In genomic region chr10:79049931-79050895, GRCh38 we compare ENCODE assay signal across 11 cellular contexts. TPM values are rescaled to one million over a fixed set of nuclear protein-coding genes. Genes with fewer than 3 reads are reported as not detected.
A peak's percentile ranks its signal among the peaks of the same experiment; 100 is the strongest.
DNase-seq lines count a peak whose midpoint lies in the region; ATAC-seq and TF ChIP-seq lines count a peak whose summit lies in the region.
"Had no signal": no experiment of that assay in that cellular context is flagged by ENCODE, and none has a peak within 500 bp of the region (broad histone marks: within the 10 kb centered on the region; RNA-seq: fewer than 3 reads in every experiment).

No MANE protein-coding gene starts in this region.

- intact Hi-C loops in CD4-positive, alpha-beta memory T cell (cut with micrococcal nuclease), result no loop called here

- no peaks in the 10 kb centered on the region for H3K9me2 ChIP-seq in Loucy (replicated peaks; ENCODE audit: low read depth, low read length)

- no peak overlapping the region for H3K4me3 ChIP-seq in CD4-positive, alpha-beta memory T cell (ENCODE audit: low read length in 2 of 2)
- H3K4me3 ChIP-seq in Loucy (ENCODE audit: low read length, poor library complexity, severe bottlenecking), result no peak overlapping the region
- no peak overlapping the region for H3K4me3 ChIP-seq in osteoblast (ENCODE audit: insufficient read depth, low read length)
- H3K4me3 ChIP-seq: SJSA1 had no signal

- H3K4me2 ChIP-seq in Loucy (ENCODE audit: low read depth, low read length, poor library complexity, severe bottlenecking), result peak overlapping the region; percentile 9
- peak overlapping the region; percentile 3 for H3K4me2 ChIP-seq in osteoblast (ENCODE audit: insufficient read depth, low read length)

- peak overlapping the region; percentile 80 to 92 (median 85) for H3K27ac Mint-ChIP-seq in CD4-positive, alpha-beta memory T cell
- no peak overlapping the region for H3K27ac Mint-ChIP-seq in central memory CD8-positive, alpha-beta T cell (ENCODE audit: low read depth)

- no peak for DNase-seq in CD4-positive, alpha-beta memory T cell
- DNase-seq in central memory CD8-positive, alpha-beta T cell (ENCODE audit: low spot score in 2 of 2), result no peak
- DNase-seq in osteoblast (ENCODE audit: insufficient read length, low spot score, missing footprints) (peak; percentile 80), dedifferentiated amniotic fluid mesenchymal stem cell (ENCODE audit: extremely low spot score) (no peak), NCI-H82 treated with DMSO at 0.1 percent for 48 hours (lab: John Stamatoyannopoulos, UW; ENCODE audit: unreplicated experiment) (no peak)
- DNase-seq: effector CD8-positive, alpha-beta T cell; NCI-H2227 treated with DMSO at 0.1 percent for 48 hours had no signal

- H3K27me3 ChIP-seq in CD4-positive, alpha-beta memory T cell (ENCODE audit: insufficient read depth, low read length), result no peaks in the 10 kb centered on the region
- no peaks in the 10 kb centered on the region for H3K27me3 ChIP-seq in Loucy (ENCODE audit: insufficient read depth, low read length, poor library complexity, severe bottlenecking)
- no peaks in the 10 kb centered on the region for H3K27me3 ChIP-seq in osteoblast (ENCODE audit: insufficient read depth, low read length)
- H3K27me3 ChIP-seq: SJSA1 had no signal

- no peak for ATAC-seq in central memory CD8-positive, alpha-beta T cell (replicated peaks; ENCODE audit: extremely low read depth, poor library complexity, severe bottlenecking)
- ATAC-seq in GM18868 (IDR thresholded peaks at IDR 0.05; ENCODE audit: unreplicated experiment) (no peak), HG02973 (IDR thresholded peaks at IDR 0.05; ENCODE audit: unreplicated experiment) (no peak)

- H2AFZ ChIP-seq in Loucy (ENCODE audit: low read length) (no peak overlapping the region), osteoblast (ENCODE audit: low read length) (no peak overlapping the region)

- peaks cover 57% of the 10 kb centered on the region for H3K4me1 ChIP-seq in CD4-positive, alpha-beta memory T cell (ENCODE audit: insufficient read depth, low read length)
- peaks cover 77% of the 10 kb centered on the region for H3K4me1 ChIP-seq in Loucy (ENCODE audit: insufficient read depth, low read length, poor library complexity, severe bottlenecking)
- H3K4me1 ChIP-seq in osteoblast (ENCODE audit: insufficient read depth, low read length), result peaks cover 15% of the 10 kb centered on the region

- no peaks in the 10 kb centered on the region for H3K36me3 Mint-ChIP-seq in CD4-positive, alpha-beta memory T cell
- H3K36me3 Mint-ChIP-seq in central memory CD8-positive, alpha-beta T cell (ENCODE audit: insufficient read depth), result peaks cover 3% of the 10 kb centered on the region

- no peaks in the 10 kb centered on the region for H3K9me3 ChIP-seq in CD4-positive, alpha-beta memory T cell (ENCODE audit: control insufficient read depth in 1 of 2, low read length in 2 of 2)
- H3K9me3 ChIP-seq in Loucy (ENCODE audit: insufficient read depth, low read depth, low read length), result no peaks in the 10 kb centered on the region
- no peaks in the 10 kb centered on the region for H3K9me3 ChIP-seq in osteoblast (ENCODE audit: low read depth, low read length)
- H3K9me3 ChIP-seq: SJSA1 had no signal

- H3K4me1 Mint-ChIP-seq in CD4-positive, alpha-beta memory T cell, result peaks cover 28 to 74% (median 48%) of the 10 kb centered on the region in 4 donors
- peaks cover 20% of the 10 kb centered on the region for H3K4me1 Mint-ChIP-seq in central memory CD8-positive, alpha-beta T cell

- H3K27ac ChIP-seq in CD4-positive, alpha-beta memory T cell (ENCODE audit: low read depth, low read length), result no peak overlapping the region
- no peak overlapping the region for H3K27ac ChIP-seq in osteoblast (ENCODE audit: low read depth, low read length)
- H3K27ac ChIP-seq: SJSA1 had no signal

- no peaks in the 10 kb centered on the region for H3K36me3 ChIP-seq in CD4-positive, alpha-beta memory T cell (ENCODE audit: insufficient read depth, low read length)
- no peaks in the 10 kb centered on the region for H3K36me3 ChIP-seq in Loucy (ENCODE audit: insufficient read depth, low read length)
- H3K36me3 ChIP-seq in osteoblast (ENCODE audit: insufficient read depth, low read length), result no peaks in the 10 kb centered on the region
- H3K36me3 ChIP-seq: SJSA1 had no signal

- peak overlapping the region in 7 of 8 donors; percentile 13 to 96 (median 31) for H3K4me3 Mint-ChIP-seq in CD4-positive, alpha-beta memory T cell
- peak overlapping the region; percentile 20 for H3K4me3 Mint-ChIP-seq in central memory CD8-positive, alpha-beta T cell

- CTCF ChIA-PET in CD4-positive, alpha-beta memory T cell (lab: Charles Lee; ENCODE audit: partially characterized antibody), result interaction anchor here (1.1 kb wide), 1 partner anchor 1004 kb away, joined by 3 read pairs; no protein-coding TSS in a partner anchor

- H3K79me2 ChIP-seq in Loucy (ENCODE audit: insufficient read depth, low read length) (no peaks in the 10 kb centered on the region), osteoblast (ENCODE audit: insufficient read depth, low read length) (no peaks in the 10 kb centered on the region)

- no peaks in the 10 kb centered on the region for H4K20me1 ChIP-seq in Loucy (ENCODE audit: insufficient read depth, low read length, poor library complexity, severe bottlenecking)
- H4K20me1 ChIP-seq in osteoblast (ENCODE audit: insufficient read depth, low read length), result no peaks in the 10 kb centered on the region

- peak; percentile 28; the same call in 1 of the 2 replicates for TF ChIP-seq CTCF in Loucy (conservative IDR thresholded peaks at IDR 0.05; ENCODE audit: low read length)
- no peak for TF ChIP-seq CTCF in osteoblast (IDR thresholded peaks at IDR 0.05; ENCODE audit: extremely low read depth, low read depth, low read length)

- H3K27me3 Mint-ChIP-seq in CD4-positive, alpha-beta memory T cell, result no peaks in the 10 kb centered on the region
- H3K27me3 Mint-ChIP-seq in central memory CD8-positive, alpha-beta T cell, result no peaks in the 10 kb centered on the region

- H3K9me3 Mint-ChIP-seq in CD4-positive, alpha-beta memory T cell, result no peaks in the 10 kb centered on the region
- no peaks in the 10 kb centered on the region for H3K9me3 Mint-ChIP-seq in central memory CD8-positive, alpha-beta T cell

- H3F3A ChIP-seq in Loucy (ENCODE audit: low read depth), result 0 out of 2 replicates have a peak, but pooled peaks cover 5% of the 10 kb centered on the region

- peak overlapping the region; percentile 78 for H3K9ac ChIP-seq in Loucy (ENCODE audit: low read depth, low read length, poor library complexity, severe bottlenecking)

- POLR2A ChIA-PET in CD4-positive, alpha-beta memory T cell (lab: Charles Lee; ENCODE audit: partially characterized antibody), result interaction anchor here (0.7 to 11.5 kb wide), 2 partner anchors 16 to 75 kb away, joined by 3 to 140 read pairs; partner anchors contain the start of gene ZMIZ1

RNA-seq across cellular contexts. Expression of gene ZMIZ1, which starts 18.6 kb away (rescaled TPM):
- 10 to 100 TPM; 23.1 to 25.4 TPM for total RNA-seq in CD4-positive, alpha-beta memory T cell
- 1 to 10 TPM in 1 of 2 donors, under 1 TPM in 1; 0.58 to 4.9 TPM for polyA plus RNA-seq in CD4-positive, alpha-beta memory T cell
- total RNA-seq in osteoblast, result 40.9 and 50.4 TPM in 2 replicates
